ENCODE assay signal across 17 cellular contexts in the genomic region with DNA sequence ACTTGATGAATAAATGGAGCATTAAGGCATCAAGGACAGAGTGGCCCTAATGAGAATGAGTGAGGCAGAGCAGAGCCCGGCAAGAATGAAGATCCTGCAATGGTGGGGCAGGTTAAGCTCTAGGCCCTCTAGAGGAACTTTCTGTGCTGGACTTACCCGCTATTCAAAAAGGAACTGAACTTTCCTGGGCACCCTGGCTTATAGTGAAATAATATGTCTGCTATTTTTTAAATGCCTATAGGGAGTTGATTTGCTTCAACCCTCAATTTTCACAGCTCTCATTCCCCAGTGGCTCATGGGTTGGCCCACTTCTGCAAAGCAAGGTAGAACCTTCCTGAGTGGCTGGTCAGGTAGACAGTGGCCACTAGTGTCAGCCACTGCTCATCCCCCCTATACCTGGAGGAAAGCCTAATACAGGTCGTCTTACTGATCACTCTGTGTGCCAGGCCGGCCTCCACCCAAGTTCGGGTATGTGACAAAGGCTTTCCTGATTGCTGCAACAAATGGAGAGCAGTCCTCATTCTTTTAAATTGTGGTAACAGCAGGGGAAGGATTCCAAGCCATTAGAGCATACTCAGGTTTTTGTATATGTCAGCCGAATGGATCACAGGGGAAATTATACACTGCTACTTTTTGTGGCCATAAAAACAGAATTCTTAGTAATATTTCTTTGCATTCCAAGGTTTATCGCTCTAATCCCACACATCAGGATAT.
DNase-seq lines count a peak whose midpoint lies in the region; ATAC-seq and TF ChIP-seq lines count a peak whose summit lies in the region.
"Had no signal": no experiment of that assay in that cellular context is flagged by ENCODE, and none has a peak within 500 bp of the region (broad histone marks: within the 10 kb centered on the region; RNA-seq: fewer than 3 reads in every experiment).

No MANE protein-coding gene starts in this region.

- H3K4me3 Mint-ChIP-seq in CD14-positive monocyte = no peak overlapping the region
- H3K4me3 Mint-ChIP-seq: stimulated activated naive CD8-positive, alpha-beta T cell treated with anti-CD3 and anti-CD28 coated beads, Interleukin-15, amount 100 ng/mL, for 72 hours had no signal

- H3K4me1 ChIP-seq in SK-N-SH (ENCODE audit: control insufficient read depth in 1 of 2, insufficient read depth in 2 of 2, low read depth in 1 of 2, low read length in 1 of 2) = peaks cover 26 to 34% of the 10 kb centered on the region in 2 experiments
- peaks cover 5% of the 10 kb centered on the region for H3K4me1 ChIP-seq in smooth muscle cell (ENCODE audit: low read depth)
- H3K4me1 ChIP-seq: parathyroid adenoma had no signal

- H3K27ac ChIP-seq in SK-N-SH (ENCODE audit: low read depth in 2 of 2, low read length in 1 of 2) = peak overlapping the region; percentile 76 to 87
- peak overlapping the region; percentile 59 for H3K27ac ChIP-seq in smooth muscle cell (ENCODE audit: low read depth)
- H3K27ac ChIP-seq: ascending aorta, parathyroid adenoma had no signal

- H3K4me2 ChIP-seq in SK-N-SH (peak overlapping the region; percentile 55), smooth muscle cell (no peak overlapping the region)

- peaks cover 1 to 2% of the 10 kb centered on the region in 2 donors for H3K36me3 Mint-ChIP-seq in CD14-positive monocyte

- no peaks in the 10 kb centered on the region for H3K9me2 ChIP-seq in SK-N-SH

- TF ChIP-seq RAD21 in SK-N-SH (IDR thresholded peaks at IDR 0.05; ENCODE audit: low read length) = no peak

- peaks cover 22 to 35% of the 10 kb centered on the region in 2 experiments for H3K36me3 ChIP-seq in SK-N-SH (replicated peaks in 1 of 2; ENCODE audit: control insufficient read depth in 1 of 2, insufficient read depth in 2 of 2, low read length in 1 of 2)
- no peaks in the 10 kb centered on the region for H3K36me3 ChIP-seq in smooth muscle cell (ENCODE audit: low read depth)

- H3K27me3 ChIP-seq in SK-N-SH (ENCODE audit: insufficient read depth) = no peaks in the 10 kb centered on the region
- no peaks in the 10 kb centered on the region for H3K27me3 ChIP-seq in smooth muscle cell (ENCODE audit: low read depth)
- H3K27me3 ChIP-seq: ascending aorta had no signal

- CTCF ChIA-PET in SK-N-SH (lab: Yijun Ruan, JAX) = interaction anchor here (0.5 to 1.2 kb wide), 2 partner anchors 10 to 514 kb away, joined by 4 read pairs; no protein-coding TSS in a partner anchor

- WGBS in SK-N-SH (ENCODE audit: low lambda C conversion rate) = 77% methylated on average over 6 of the region's 7 CpGs
- WGBS in smooth muscle cell (ENCODE audit: low lambda C conversion rate) = 81% methylated on average over 7 of the region's 7 CpGs

- no peaks in the 10 kb centered on the region for H3K9me3 ChIP-seq in SK-N-SH
- no peaks in the 10 kb centered on the region for H3K9me3 ChIP-seq in smooth muscle cell (replicated peaks; ENCODE audit: low read depth)
- H3K9me3 ChIP-seq: ascending aorta had no signal

- TF ChIP-seq CTCF in GM12864 (IDR thresholded peaks at IDR 0.05; ENCODE audit: low read depth, low read length, missing control alignments) (peak; percentile 16), SK-N-SH (IDR thresholded peaks at IDR 0.05) (no peak), epithelial cell of proximal tubule (conservative IDR thresholded peaks at IDR 0.05; ENCODE audit: low read depth, low read length) (peak; percentile 6), smooth muscle cell (IDR thresholded peaks at IDR 0.05; ENCODE audit: borderline replicate concordance, insufficient read depth, poor library complexity, severe bottlenecking) (no peak), CD14-positive monocyte (IDR thresholded peaks at IDR 0.05) (no peak)

- H3F3A ChIP-seq in SK-N-SH (replicated peaks; ENCODE audit: insufficient read depth) (peaks cover 33% of the 10 kb centered on the region), smooth muscle cell (ENCODE audit: low read depth) (peaks cover 6% of the 10 kb centered on the region)

- H3K27ac Mint-ChIP-seq in CD14-positive monocyte = peak overlapping the region in 2 of 7 donors; percentile 35 to 60
- H3K27ac Mint-ChIP-seq: stimulated activated naive CD8-positive, alpha-beta T cell treated with anti-CD3 and anti-CD28 coated beads, Interleukin-15, amount 100 ng/mL, for 72 hours had no signal

- POLR2A ChIA-PET in SK-N-SH (lab: Yijun Ruan, JAX) = no interaction called here

- no peak overlapping the region; the same call in 1 of the 2 replicates for H3K9ac ChIP-seq in SK-N-SH
- H3K9ac ChIP-seq in smooth muscle cell (ENCODE audit: low read depth) = no peak overlapping the region
- H3K9ac ChIP-seq: parathyroid adenoma had no signal

- H4K20me1 ChIP-seq in SK-N-SH (ENCODE audit: insufficient read depth) = no peaks in the 10 kb centered on the region
- no peaks in the 10 kb centered on the region for H4K20me1 ChIP-seq in smooth muscle cell (ENCODE audit: low read depth)

- H3K79me2 ChIP-seq in SK-N-SH (ENCODE audit: insufficient read depth) = no peaks in the 10 kb centered on the region
- no peaks in the 10 kb centered on the region for H3K79me2 ChIP-seq in smooth muscle cell (ENCODE audit: low read depth)
- H3K79me2 ChIP-seq: parathyroid adenoma had no signal

- peaks cover 0 to 3% (median 0%) of the 10 kb centered on the region in 7 donors for H3K9me3 Mint-ChIP-seq in CD14-positive monocyte
- H3K9me3 Mint-ChIP-seq: stimulated activated naive CD8-positive, alpha-beta T cell treated with anti-CD3 and anti-CD28 coated beads, Interleukin-15, amount 100 ng/mL, for 72 hours had no signal

- H3K4me1 Mint-ChIP-seq in CD14-positive monocyte = peaks cover 26% of the 10 kb centered on the region
- H3K4me1 Mint-ChIP-seq: stimulated activated naive CD8-positive, alpha-beta T cell treated with anti-CD3 and anti-CD28 coated beads, Interleukin-15, amount 100 ng/mL, for 72 hours had no signal

- DNase-seq in GM12864 (ENCODE audit: low read depth) = no peak
- no peak for DNase-seq in SK-N-SH
- no peak for DNase-seq in epithelial cell of proximal tubule (ENCODE audit: low read depth)
- DNase-seq in smooth muscle cell (lab: John Stamatoyannopoulos, UW; ENCODE audit: unreplicated experiment) = no peak
- no peak for DNase-seq in activated CD4-positive, alpha-beta T cell treated with anti-CD3 and anti-CD28 coated beads for 1 hour
- no peak for DNase-seq in CD14-positive monocyte (ENCODE audit: low spot score)
- DNase-seq: activated gamma-delta T cell; H7; NCI-H2107; NCI-H774; stimulated activated CD4-positive, alpha-beta T cell treated with anti-CD3 and anti-CD28 coated beads, Interleukin-12 subunit alpha, Interleukin-12 subunit beta, amount 100 ng/mL, for 4 hours; stimulated activated naive CD8-positive, alpha-beta T cell treated with anti-CD3 and anti-CD28 coated beads, Interleukin-15, amount 100 ng/mL, for 72 hours had no signal

- no peak for TF ChIP-seq EP300 in SK-N-SH (IDR thresholded peaks at IDR 0.05; ENCODE audit: borderline replicate concordance in 1 of 2, low read depth in 1 of 2, low read length in 1 of 2)

- no peak overlapping the region for H2AFZ ChIP-seq in SK-N-SH (ENCODE audit: low read depth)
- H2AFZ ChIP-seq in smooth muscle cell (ENCODE audit: low read depth) = no peak overlapping the region
- H2AFZ ChIP-seq: parathyroid adenoma had no signal

- H3K27me3 Mint-ChIP-seq in CD14-positive monocyte (ENCODE audit: low read depth in 3 of 3) = peaks cover 0 to 6% (median 1%) of the 10 kb centered on the region in 3 donors

- intact Hi-C loops in CD14-positive monocyte (cut with micrococcal nuclease) = no loop called here

- no peak for ATAC-seq in HG03565 (IDR thresholded peaks at IDR 0.05; ENCODE audit: unreplicated experiment)
- ATAC-seq in HG03442 (IDR thresholded peaks at IDR 0.05; ENCODE audit: unreplicated experiment) = no peak
- ATAC-seq: left lobe of liver; stimulated activated naive CD8-positive, alpha-beta T cell treated with anti-CD3 and anti-CD28 coated beads, Interleukin-15, amount 100 ng/mL, for 72 hours had no signal

- H3K4me3 ChIP-seq in GM12864 (ENCODE audit: low read depth, low read length) (no peak overlapping the region), SK-N-SH (ENCODE audit: low read depth in 2 of 2, low read length in 1 of 2) (no peak overlapping the region), epithelial cell of proximal tubule (ENCODE audit: low read depth, low read length) (no peak overlapping the region), smooth muscle cell (no peak overlapping the region)
- H3K4me3 ChIP-seq: ascending aorta had no signal

TF ChIP-seq in SK-N-SH, 30 proteins besides CTCF, POLR2A, EP300 and RAD21:
- TF ChIP-seq ELF1 (IDR thresholded peaks at IDR 0.05) (no peak), JUND (IDR thresholded peaks at IDR 0.05) (no peak)
- TF ChIP-seq, protein P1, sequence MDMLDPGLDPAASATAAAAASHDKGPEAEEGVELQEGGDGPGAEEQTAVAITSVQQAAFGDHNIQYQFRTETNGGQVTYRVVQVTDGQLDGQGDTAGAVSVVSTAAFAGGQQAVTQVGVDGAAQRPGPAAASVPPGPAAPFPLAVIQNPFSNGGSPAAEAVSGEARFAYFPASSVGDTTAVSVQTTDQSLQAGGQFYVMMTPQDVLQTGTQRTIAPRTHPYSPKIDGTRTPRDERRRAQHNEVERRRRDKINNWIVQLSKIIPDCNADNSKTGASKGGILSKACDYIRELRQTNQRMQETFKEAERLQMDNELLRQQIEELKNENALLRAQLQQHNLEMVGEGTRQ (IDR thresholded peaks at IDR 0.05; ENCODE audit: borderline replicate concordance, low read depth, low read length) = no peak
- TF ChIP-seq, protein P2, sequence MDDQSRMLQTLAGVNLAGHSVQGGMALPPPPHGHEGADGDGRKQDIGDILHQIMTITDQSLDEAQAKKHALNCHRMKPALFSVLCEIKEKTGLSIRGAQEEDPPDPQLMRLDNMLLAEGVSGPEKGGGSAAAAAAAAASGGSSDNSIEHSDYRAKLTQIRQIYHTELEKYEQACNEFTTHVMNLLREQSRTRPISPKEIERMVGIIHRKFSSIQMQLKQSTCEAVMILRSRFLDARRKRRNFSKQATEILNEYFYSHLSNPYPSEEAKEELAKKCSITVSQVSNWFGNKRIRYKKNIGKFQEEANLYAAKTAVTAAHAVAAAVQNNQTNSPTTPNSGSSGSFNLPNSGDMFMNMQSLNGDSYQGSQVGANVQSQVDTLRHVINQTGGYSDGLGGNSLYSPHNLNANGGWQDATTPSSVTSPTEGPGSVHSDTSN (IDR thresholded peaks at IDR 0.05) = no peak

Comparison
In these comparisons a context has a peak if more than half of its experiments do, and no peak if none do; other contexts are left out.
1. CTCF ChIP-seq: peak in GM12864 (single experiment) and epithelial cell of proximal tubule (single experiment); none in SK-N-SH (single experiment), smooth muscle cell (single experiment) and CD14-positive monocyte (single experiment).